1 cellular context compared by ENCODE assay signal in genomic region chr2:154400891-154401290, GRCh38.
TF ChIP-seq lines count a peak whose summit lies in the region.

No MANE protein-coding gene starts in this region.

TF ChIP-seq in H1, 55 proteins besides CTCF, POLR2A, EP300 and RAD21 (continued from another document):
- TF ChIP-seq MAFK (IDR thresholded peaks at IDR 0.05; ENCODE audit: low read depth, low read length) (no peak), CTBP2 (IDR thresholded peaks at IDR 0.05; ENCODE audit: borderline replicate concordance, insufficient read depth, insufficient read length, low read length) (no peak), CEBPB (IDR thresholded peaks at IDR 0.05; ENCODE audit: low read depth, low read length) (no peak), TBP (IDR thresholded peaks at IDR 0.05; ENCODE audit: low read depth, low read length) (no peak), EGR1 (IDR thresholded peaks at IDR 0.05; ENCODE audit: borderline replicate concordance, low read depth, low read length) (no peak), YY1 (IDR thresholded peaks at IDR 0.05; ENCODE audit: low read depth, low read length) (no peak), NANOG (IDR thresholded peaks at IDR 0.05; ENCODE audit: insufficient read depth, low read depth, low read length, poor library complexity, severe bottlenecking) (no peak)
